Comparison of ENCODE assay signal across 7 cellular contexts in genomic region chr21:23316190-23316589, GRCh38.
"Had no signal": no experiment of that assay in that cellular context is flagged by ENCODE, and none has a peak within 500 bp of the region (broad histone marks: within the 10 kb centered on the region; RNA-seq: fewer than 3 reads in every experiment).

No MANE protein-coding gene starts in this region.

- H3K4me3 ChIP-seq: K562 had no signal

- DNase-seq: IMR-90, KBM-7, KG1 had no signal

- H3K27ac ChIP-seq: HL-60, KMS-11 had no signal

- H3K9ac ChIP-seq: KMS-11 had no signal

- ATAC-seq: K562 had no signal

- FAIRE-seq: HTR-8/SVneo, K562 had no signal

- H3K4me2 ChIP-seq: KMS-11 had no signal
